ENCODE assay signal across 19 cellular contexts in genomic region chr6:125658759-125659431, GRCh38.
DNase-seq lines count a peak whose midpoint lies in the region; ATAC-seq, FAIRE-seq and TF ChIP-seq lines count a peak whose summit lies in the region.
"Had no signal": no experiment of that assay in that cellular context is flagged by ENCODE, and none has a peak within 500 bp of the region (broad histone marks: within the 10 kb centered on the region; RNA-seq: fewer than 3 reads in every experiment).

No MANE protein-coding gene starts in this region.

- no peak overlapping the region for H3K4me3 ChIP-seq in MG63
- H3K4me3 ChIP-seq in bronchial epithelial cell (ENCODE audit: low read depth, low read length): no peak overlapping the region
- H3K4me3 ChIP-seq in ovary: no peak overlapping the region
- H3K4me3 ChIP-seq: BLaER1 treated with 17β-estradiol and CSF1 and Interleukin-3, amounts not matched to agents 10 nM and 100 nM; gastrocnemius medialis had no signal

- intact Hi-C loops in ovary (cut with DNase I): no loop called here

- no peaks in the 10 kb centered on the region for H3K36me3 ChIP-seq in MG63
- H3K36me3 ChIP-seq in bronchial epithelial cell (ENCODE audit: control insufficient read depth, insufficient read depth, low read length): no peaks in the 10 kb centered on the region
- no peaks in the 10 kb centered on the region for H3K36me3 ChIP-seq in ovary
- H3K36me3 ChIP-seq: BLaER1 treated with 17β-estradiol and CSF1 and Interleukin-3, amounts not matched to agents 10 nM and 100 nM; gastrocnemius medialis had no signal

- H3K9me3 ChIP-seq in MG63 (no peaks in the 10 kb centered on the region), ovary (no peaks in the 10 kb centered on the region)
- H3K9me3 ChIP-seq: gastrocnemius medialis had no signal

- peak; percentile 73 for FAIRE-seq in bronchial epithelial cell (lab: Jason Lieb, UNC)

- WGBS in ovary, 3 donors: 49 to 59% (median 57%) methylated on average over 4 of the region's 4 CpGs

- H3K27ac ChIP-seq in ovary: no peak overlapping the region
- H3K27ac ChIP-seq: BLaER1 treated with 17β-estradiol and CSF1 and Interleukin-3, amounts not matched to agents 10 nM and 100 nM; gastrocnemius medialis; HL-60 had no signal

- no peak for ATAC-seq in GM21360 (IDR thresholded peaks at IDR 0.05; ENCODE audit: unreplicated experiment)
- ATAC-seq: gastrocnemius medialis; naive thymus-derived CD8-positive, alpha-beta T cell; stimulated activated effector memory CD8-positive, alpha-beta T cell treated with anti-CD3 and anti-CD28 coated beads, Interleukin-12 subunit alpha, Interleukin-12 subunit beta, amount 100 ng/mL, for 72 hours had no signal

- TF ChIP-seq CTCF in bronchial epithelial cell (IDR thresholded peaks at IDR 0.05; ENCODE audit: insufficient read depth, low read length, severe bottlenecking): no peak
- TF ChIP-seq CTCF in ovary (IDR thresholded peaks at IDR 0.05): no peak

- no peak for TF ChIP-seq EP300 in ovary (IDR thresholded peaks at IDR 0.05)

- DNase-seq in Daoy (ENCODE audit: low read depth): peak; percentile 91
- DNase-seq in MG63: peak; percentile 67
- peak; percentile 23 for DNase-seq in bronchial epithelial cell (ENCODE audit: low read depth)
- DNase-seq in myocyte (ENCODE audit: low read depth): peak; percentile 88
- DNase-seq in GM19240 (ENCODE audit: insufficient read length, low spot score): no peak
- no peak for DNase-seq in NCI-H2081 (lab: John Stamatoyannopoulos, UW)
- no peak for DNase-seq in ovary
- DNase-seq: activated CD4-positive, alpha-beta T cell treated with anti-CD3 and anti-CD28 coated beads for 4 hours; activated T-cell treated with anti-CD3 and anti-CD28 coated beads, Interleukin-2, amount 50 U/mL, for 24 hours; gastrocnemius medialis; HCEC 1CT; naive thymus-derived CD8-positive, alpha-beta T cell; right cardiac atrium; stimulated activated CD4-positive, alpha-beta T cell treated with anti-CD3 and anti-CD28 coated beads, Interleukin-4, amount 100 ng/mL, for 24 hours; SW 1271 had no signal

- H3K4me1 ChIP-seq in ovary (ENCODE audit: insufficient read depth): no peaks in the 10 kb centered on the region
- H3K4me1 ChIP-seq: BLaER1 treated with 17β-estradiol and CSF1 and Interleukin-3, amounts not matched to agents 10 nM and 100 nM; gastrocnemius medialis had no signal

- no peaks in the 10 kb centered on the region for H3K27me3 ChIP-seq in MG63
- no peaks in the 10 kb centered on the region for H3K27me3 ChIP-seq in bronchial epithelial cell (ENCODE audit: control insufficient read depth, insufficient read depth, low read length)
- H3K27me3 ChIP-seq in ovary: no peaks in the 10 kb centered on the region
- H3K27me3 ChIP-seq: BLaER1 treated with 17β-estradiol and CSF1 and Interleukin-3, amounts not matched to agents 10 nM and 100 nM; gastrocnemius medialis had no signal

- TF ChIP-seq POLR2A in ovary (IDR thresholded peaks at IDR 0.05): no peak

Comparison
In these comparisons a context has a peak if more than half of its experiments do, and no peak if none do; other contexts are left out.
1. DNase-seq: peak in Daoy (single experiment), MG63 (single experiment), bronchial epithelial cell (single experiment) and myocyte (single experiment); none in GM19240 (single experiment), NCI-H2081 (0 of 2) and ovary (0 of 5).